In genomic region chr21:29144736-29145353, GRCh38 we compare ENCODE assay signal across 15 cellular contexts. TPM values are rescaled to one million over a fixed set of nuclear protein-coding genes. Genes with fewer than 3 reads are reported as not detected.
A peak's percentile ranks its signal among the peaks of the same experiment; 100 is the strongest.
DNase-seq lines count a peak whose midpoint lies in the region; ATAC-seq and TF ChIP-seq lines count a peak whose summit lies in the region.
"Had no signal": no experiment of that assay in that cellular context is flagged by ENCODE, and none has a peak within 500 bp of the region (broad histone marks: within the 10 kb centered on the region; RNA-seq: fewer than 3 reads in every experiment).

No MANE protein-coding gene starts in this region.

- H3K4me3 ChIP-seq in SK-N-MC (peak overlapping the region; percentile 64), fibroblast of pulmonary artery (replicated peaks; ENCODE audit: low read depth, low read length) (peak overlapping the region; percentile 26), skeletal muscle satellite cell (ENCODE audit: low read length) (peak overlapping the region; percentile 7)

- peaks cover 61% of the 10 kb centered on the region for H3K4me1 ChIP-seq in skeletal muscle satellite cell (ENCODE audit: control insufficient read depth, insufficient read depth, low read length)
- H3K4me1 ChIP-seq: Caco-2 had no signal

- intact Hi-C loops in CD14-positive monocyte (cut with micrococcal nuclease), result no loop called here

- H3K36me3 ChIP-seq in SK-N-MC (ENCODE audit: insufficient read depth, low read length) (no peaks in the 10 kb centered on the region), skeletal muscle satellite cell (ENCODE audit: insufficient read depth, low read length) (no peaks in the 10 kb centered on the region)

- H3K27ac Mint-ChIP-seq in CD14-positive monocyte, result peak overlapping the region in 4 of 7 donors; percentile 25 to 61 (median 46)
- no peak overlapping the region for H3K27ac Mint-ChIP-seq in stimulated activated naive B cell treated with anti-CD40 and anti-IgM and Interleukin-4, amounts not matched to agents 10 μg/mL and 1 μg/mL and 100 μg/mL, for 72 hours
- H3K27ac Mint-ChIP-seq in stimulated activated naive CD8-positive, alpha-beta T cell treated with anti-CD3 and anti-CD28 coated beads, Interleukin-15, amount 100 ng/mL, for 72 hours, result no peak overlapping the region
- H3K27ac Mint-ChIP-seq: activated CD4-positive, alpha-beta memory T cell treated with anti-CD3 and anti-CD28 coated beads for 36 hours; T-cell had no signal

- DNase-seq in CD14-positive monocyte (ENCODE audit: low spot score), result no peak
- DNase-seq in SK-N-MC (ENCODE audit: low read depth, low spot score), result no peak
- no peak for DNase-seq in fibroblast of pulmonary artery (ENCODE audit: low read depth)
- no peak for DNase-seq in NCI-H510A treated with DMSO at 0.1 percent for 48 hours (lab: John Stamatoyannopoulos, UW)
- no peak for DNase-seq in erythroblast (lab: John Stamatoyannopoulos, UW)
- no peak for DNase-seq in stimulated activated naive B cell treated with anti-CD40 and anti-IgM and Interleukin-4, amounts not matched to agents 10 μg/mL and 1 μg/mL and 100 μg/mL, for 72 hours
- no peak for DNase-seq in stimulated activated naive CD8-positive, alpha-beta T cell treated with anti-CD3 and anti-CD28 coated beads, Interleukin-15, amount 100 ng/mL, for 72 hours
- DNase-seq: activated CD4-positive, alpha-beta memory T cell treated with anti-CD3 and anti-CD28 coated beads for 36 hours; activated naive CD8-positive, alpha-beta T cell treated with anti-CD3 and anti-CD28 coated beads for 36 hours; Caco-2; effector CD4-positive, alpha-beta T cell; stimulated activated CD4-positive, alpha-beta T cell treated with anti-CD3 and anti-CD28 coated beads, Interleukin-4, amount 100 ng/mL, for 1 hour; T-cell had no signal

- peaks cover 0 to 1% (median 0%) of the 10 kb centered on the region in 3 donors for H3K27me3 Mint-ChIP-seq in CD14-positive monocyte (ENCODE audit: low read depth in 3 of 3)
- no peaks in the 10 kb centered on the region for H3K27me3 Mint-ChIP-seq in stimulated activated naive B cell treated with anti-CD40 and anti-IgM and Interleukin-4, amounts not matched to agents 10 μg/mL and 1 μg/mL and 100 μg/mL, for 72 hours
- no peaks in the 10 kb centered on the region for H3K27me3 Mint-ChIP-seq in stimulated activated naive CD8-positive, alpha-beta T cell treated with anti-CD3 and anti-CD28 coated beads, Interleukin-15, amount 100 ng/mL, for 72 hours
- H3K27me3 Mint-ChIP-seq: activated CD4-positive, alpha-beta memory T cell treated with anti-CD3 and anti-CD28 coated beads for 36 hours; activated naive CD8-positive, alpha-beta T cell treated with anti-CD3 and anti-CD28 coated beads for 36 hours; T-cell had no signal

- TF ChIP-seq POLR2A in erythroblast (IDR thresholded peaks at IDR 0.05; ENCODE audit: low read length), result no peak

- ATAC-seq in stimulated activated naive B cell treated with anti-CD40 and anti-IgM and Interleukin-4, amounts not matched to agents 10 μg/mL and 1 μg/mL and 100 μg/mL, for 72 hours (replicated peaks), result no peak
- no peak for ATAC-seq in stimulated activated naive CD8-positive, alpha-beta T cell treated with anti-CD3 and anti-CD28 coated beads, Interleukin-15, amount 100 ng/mL, for 72 hours

- H3K9me3 ChIP-seq in SK-N-MC (ENCODE audit: low read depth, low read length) (no peaks in the 10 kb centered on the region), skeletal muscle satellite cell (replicated peaks; ENCODE audit: low read length) (no peaks in the 10 kb centered on the region)
- H3K9me3 ChIP-seq: Caco-2 had no signal

- H3K9me3 Mint-ChIP-seq in CD14-positive monocyte, result peaks cover 0 to 2% (median 0%) of the 10 kb centered on the region in 7 donors
- H3K9me3 Mint-ChIP-seq in stimulated activated naive B cell treated with anti-CD40 and anti-IgM and Interleukin-4, amounts not matched to agents 10 μg/mL and 1 μg/mL and 100 μg/mL, for 72 hours, result no peaks in the 10 kb centered on the region
- no peaks in the 10 kb centered on the region for H3K9me3 Mint-ChIP-seq in stimulated activated naive CD8-positive, alpha-beta T cell treated with anti-CD3 and anti-CD28 coated beads, Interleukin-15, amount 100 ng/mL, for 72 hours
- H3K9me3 Mint-ChIP-seq: activated CD4-positive, alpha-beta memory T cell treated with anti-CD3 and anti-CD28 coated beads for 36 hours; activated naive CD8-positive, alpha-beta T cell treated with anti-CD3 and anti-CD28 coated beads for 36 hours; neural crest cell; T-cell had no signal

- TF ChIP-seq CTCF in CD14-positive monocyte (IDR thresholded peaks at IDR 0.05), result no peak
- TF ChIP-seq CTCF in fibroblast of pulmonary artery (IDR thresholded peaks at IDR 0.05; ENCODE audit: low read length, missing control alignments), result no peak

- H3K4me1 Mint-ChIP-seq in CD14-positive monocyte, result peaks cover 16% of the 10 kb centered on the region
- no peaks in the 10 kb centered on the region for H3K4me1 Mint-ChIP-seq in stimulated activated naive B cell treated with anti-CD40 and anti-IgM and Interleukin-4, amounts not matched to agents 10 μg/mL and 1 μg/mL and 100 μg/mL, for 72 hours
- H3K4me1 Mint-ChIP-seq in stimulated activated naive CD8-positive, alpha-beta T cell treated with anti-CD3 and anti-CD28 coated beads, Interleukin-15, amount 100 ng/mL, for 72 hours, result peaks cover 7% of the 10 kb centered on the region
- H3K4me1 Mint-ChIP-seq: neural crest cell had no signal

- H3K4me3 Mint-ChIP-seq in CD14-positive monocyte, result no peak overlapping the region
- H3K4me3 Mint-ChIP-seq in stimulated activated naive B cell treated with anti-CD40 and anti-IgM and Interleukin-4, amounts not matched to agents 10 μg/mL and 1 μg/mL and 100 μg/mL, for 72 hours, result no peak overlapping the region
- H3K4me3 Mint-ChIP-seq in stimulated activated naive CD8-positive, alpha-beta T cell treated with anti-CD3 and anti-CD28 coated beads, Interleukin-15, amount 100 ng/mL, for 72 hours, result no peak overlapping the region
- H3K4me3 Mint-ChIP-seq: activated CD4-positive, alpha-beta memory T cell treated with anti-CD3 and anti-CD28 coated beads for 36 hours; activated naive CD8-positive, alpha-beta T cell treated with anti-CD3 and anti-CD28 coated beads for 36 hours; neural crest cell; T-cell had no signal

- peak overlapping the region; percentile 93 for H3K27ac ChIP-seq in SK-N-MC

- H3K4me2 ChIP-seq in skeletal muscle satellite cell (ENCODE audit: low read length), result peak overlapping the region; percentile 59

- peaks cover 0 to 3% of the 10 kb centered on the region in 2 donors for H3K36me3 Mint-ChIP-seq in CD14-positive monocyte
- H3K36me3 Mint-ChIP-seq in stimulated activated naive B cell treated with anti-CD40 and anti-IgM and Interleukin-4, amounts not matched to agents 10 μg/mL and 1 μg/mL and 100 μg/mL, for 72 hours, result no peaks in the 10 kb centered on the region
- H3K36me3 Mint-ChIP-seq: activated CD4-positive, alpha-beta memory T cell treated with anti-CD3 and anti-CD28 coated beads for 36 hours; activated naive CD8-positive, alpha-beta T cell treated with anti-CD3 and anti-CD28 coated beads for 36 hours had no signal

- H3K9ac ChIP-seq in SK-N-MC (ENCODE audit: insufficient read length), result peak overlapping the region; percentile 32
- peak overlapping the region; percentile 54 for H3K9ac ChIP-seq in skeletal muscle satellite cell (ENCODE audit: low read depth, low read length)

- H3K27me3 ChIP-seq in skeletal muscle satellite cell (ENCODE audit: control insufficient read depth, insufficient read depth, low read length), result no peaks in the 10 kb centered on the region

RNA-seq across cellular contexts. Expression of gene MAP3K7CL, which starts 14.4 kb away (rescaled TPM):
- 10 to 100 TPM; 14.6 to 15.8 TPM for polyA plus RNA-seq in CD14-positive monocyte
- total RNA-seq in skeletal muscle satellite cell (2012; rRNA removed), result 9.1 and 14.2 TPM in 2 replicates
- total RNA-seq: neural crest cell had no signal

Comparison
In these comparisons a context has a peak if more than half of its experiments do, and no peak if none do; other contexts are left out.
1. H3K27ac Mint-ChIP-seq: peak in CD14-positive monocyte (4 of 7); none in stimulated activated naive B cell treated with anti-CD40 and anti-IgM and Interleukin-4, amounts not matched to agents 10 μg/mL and 1 μg/mL and 100 μg/mL, for 72 hours (single experiment) and stimulated activated naive CD8-positive, alpha-beta T cell treated with anti-CD3 and anti-CD28 coated beads, Interleukin-15, amount 100 ng/mL, for 72 hours (0 of 2).
2. H3K4me3 ChIP-seq: peak in every context shown above with its lines; median percentile 64 in SK-N-MC; 26 in fibroblast of pulmonary artery; 7 in skeletal muscle satellite cell.